Comparison of ENCODE assay signal across 8 cellular contexts in the genomic region with DNA sequence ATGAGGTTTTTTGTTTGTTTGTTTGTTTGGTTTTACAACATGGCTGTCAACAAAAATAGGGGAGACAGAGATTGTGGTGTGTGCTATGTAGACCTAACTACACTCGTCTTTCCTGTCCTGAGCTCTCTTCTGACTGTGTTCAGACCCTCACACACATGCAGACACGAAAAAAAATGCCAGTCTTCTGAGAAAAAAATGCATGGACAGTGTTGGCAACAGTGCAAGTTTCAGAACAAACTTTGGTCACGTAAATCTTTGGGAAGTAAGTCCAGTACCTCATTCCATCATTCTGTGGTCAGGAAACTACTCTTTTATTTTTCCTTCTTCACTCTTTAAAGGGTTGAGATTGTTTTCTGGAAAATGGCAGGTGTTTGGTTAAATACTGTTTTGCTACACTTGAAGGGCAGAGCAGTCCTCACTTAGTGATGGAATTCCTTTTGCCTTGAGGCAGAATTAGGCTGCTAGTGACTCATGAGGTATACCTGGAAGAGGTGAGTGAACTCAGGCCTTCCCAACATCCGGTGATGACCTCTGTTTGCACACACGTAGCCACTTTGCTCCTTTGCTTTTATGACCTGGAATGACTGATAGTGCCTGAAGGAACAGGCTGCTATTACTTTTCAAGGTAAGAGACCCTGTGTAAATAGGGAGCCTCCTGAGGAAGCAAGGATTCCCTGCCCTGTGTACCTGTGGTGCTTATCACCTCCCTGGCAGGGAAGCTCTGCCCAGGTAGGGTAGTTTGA.
DNase-seq lines count a peak whose midpoint lies in the region; ATAC-seq and TF ChIP-seq lines count a peak whose summit lies in the region.

No MANE protein-coding gene starts in this region.

- intact Hi-C loops in activated CD8-positive, alpha-beta T cell treated with anti-CD3 and anti-CD28 coated beads for 36 hours (cut with micrococcal nuclease) = loop anchor here (5.0 kb wide), 2 partner anchors 123 to 138 kb away; no protein-coding TSS in a partner anchor
- intact Hi-C loops in right lobe of liver (cut with DNase I) = no loop called here

- CTCF ChIA-PET in activated CD8-positive, alpha-beta T cell treated with anti-CD3 and anti-CD28 coated beads for 36 hours (lab: Charles Lee) = interaction anchor here (0.7 to 3.7 kb wide), 20 partner anchors 8 to 286 kb away, joined by 3 to 22 read pairs (median 4); a partner anchor contains a TSS

- no peak for TF ChIP-seq CTCF in activated CD8-positive, alpha-beta T cell treated with anti-CD3 and anti-CD28 coated beads for 36 hours (IDR thresholded peaks at IDR 0.05)
- no peak for TF ChIP-seq CTCF in right lobe of liver (IDR thresholded peaks at IDR 0.05)

- peak overlapping the region; percentile 95 for H3K4me3 Mint-ChIP-seq in activated CD8-positive, alpha-beta T cell treated with anti-CD3 and anti-CD28 coated beads for 36 hours

- peak overlapping the region; percentile 63 for H3K4me2 ChIP-seq in BLaER1

- no peaks in the 10 kb centered on the region for H3K27me3 Mint-ChIP-seq in activated CD8-positive, alpha-beta T cell treated with anti-CD3 and anti-CD28 coated beads for 36 hours

- no peak overlapping the region for H3K4me3 ChIP-seq in BLaER1
- H3K4me3 ChIP-seq in right lobe of liver = no peak overlapping the region

- peaks cover 72% of the 10 kb centered on the region for H3K36me3 Mint-ChIP-seq in activated CD8-positive, alpha-beta T cell treated with anti-CD3 and anti-CD28 coated beads for 36 hours (ENCODE audit: low read depth)

- H3K27me3 ChIP-seq in BLaER1 = no peaks in the 10 kb centered on the region
- no peaks in the 10 kb centered on the region for H3K27me3 ChIP-seq in right lobe of liver

- no peaks in the 10 kb centered on the region for H3K9me3 Mint-ChIP-seq in activated CD8-positive, alpha-beta T cell treated with anti-CD3 and anti-CD28 coated beads for 36 hours

- H3K4me1 Mint-ChIP-seq in activated CD8-positive, alpha-beta T cell treated with anti-CD3 and anti-CD28 coated beads for 36 hours (ENCODE audit: low read depth) = peaks cover 81% of the 10 kb centered on the region

- H3K4me1 ChIP-seq in BLaER1 (peaks cover 74% of the 10 kb centered on the region), right lobe of liver (no peaks in the 10 kb centered on the region)

- peak overlapping the region; percentile 92 for H3K27ac Mint-ChIP-seq in activated CD8-positive, alpha-beta T cell treated with anti-CD3 and anti-CD28 coated beads for 36 hours

- H4K20me1 ChIP-seq in BLaER1 = no peaks in the 10 kb centered on the region

- H3K27ac ChIP-seq in BLaER1 = peak overlapping the region; percentile 7; the same call in 1 of the 2 replicates
- H3K27ac ChIP-seq in right lobe of liver = peak overlapping the region in 1 of 3 donors; percentile 37

- H3K9me3 ChIP-seq in BLaER1 (peaks cover 4% of the 10 kb centered on the region; the same call in 1 of the 2 replicates), right lobe of liver (no peaks in the 10 kb centered on the region)

- peak; percentile 5 for ATAC-seq in HG02840 (IDR thresholded peaks at IDR 0.05; ENCODE audit: low FRiP score, unreplicated experiment)
- ATAC-seq in activated CD8-positive, alpha-beta T cell treated with anti-CD3 and anti-CD28 coated beads for 36 hours = no peak
- peak; percentile 8 to 84 (median 32) for ATAC-seq in right lobe of liver
- no peak for ATAC-seq in GM18909 (IDR thresholded peaks at IDR 0.05; ENCODE audit: poor library complexity, unreplicated experiment)

- no peak overlapping the region for H3K9ac ChIP-seq in BLaER1

- H3K36me3 ChIP-seq in BLaER1 (peaks cover 30% of the 10 kb centered on the region), right lobe of liver (no peaks in the 10 kb centered on the region)

- POLR2A ChIA-PET in activated CD8-positive, alpha-beta T cell treated with anti-CD3 and anti-CD28 coated beads for 36 hours (lab: Charles Lee) = interaction anchor here (0.7 to 2.0 kb wide), 18 partner anchors 9 to 203 kb away, joined by 3 to 9 read pairs (median 3); no protein-coding TSS in a partner anchor

- peak; percentile 12 for TF ChIP-seq POLR2A in right lobe of liver (IDR thresholded peaks at IDR 0.05)

- no peak for DNase-seq in activated CD8-positive, alpha-beta T cell treated with anti-CD3 and anti-CD28 coated beads for 36 hours
- DNase-seq in right lobe of liver (peak in 1 of 3 donors; percentile 32), NCI-H146 treated with DMSO at 0.1 percent for 48 hours (lab: John Stamatoyannopoulos, UW; ENCODE audit: unreplicated experiment) (no peak), DMS79 (lab: John Stamatoyannopoulos, UW) (no peak), NCI-H526 (lab: John Stamatoyannopoulos, UW) (no peak)

- WGBS in right lobe of liver (ENCODE audit: insufficient coverage, low coverage, low lambda C conversion rate, missing lambda C conversion rate) = 45% methylated on average over 5 of the region's 5 CpGs

Comparison
In these comparisons a context has a peak if more than half of its experiments do, and no peak if none do; other contexts are left out.
1. ATAC-seq: peak in HG02840 (single experiment) and right lobe of liver (4 of 4); none in activated CD8-positive, alpha-beta T cell treated with anti-CD3 and anti-CD28 coated beads for 36 hours (single experiment) and GM18909 (single experiment).